Comparison of ENCODE assay signal across 8 cellular contexts in the genomic region with DNA sequence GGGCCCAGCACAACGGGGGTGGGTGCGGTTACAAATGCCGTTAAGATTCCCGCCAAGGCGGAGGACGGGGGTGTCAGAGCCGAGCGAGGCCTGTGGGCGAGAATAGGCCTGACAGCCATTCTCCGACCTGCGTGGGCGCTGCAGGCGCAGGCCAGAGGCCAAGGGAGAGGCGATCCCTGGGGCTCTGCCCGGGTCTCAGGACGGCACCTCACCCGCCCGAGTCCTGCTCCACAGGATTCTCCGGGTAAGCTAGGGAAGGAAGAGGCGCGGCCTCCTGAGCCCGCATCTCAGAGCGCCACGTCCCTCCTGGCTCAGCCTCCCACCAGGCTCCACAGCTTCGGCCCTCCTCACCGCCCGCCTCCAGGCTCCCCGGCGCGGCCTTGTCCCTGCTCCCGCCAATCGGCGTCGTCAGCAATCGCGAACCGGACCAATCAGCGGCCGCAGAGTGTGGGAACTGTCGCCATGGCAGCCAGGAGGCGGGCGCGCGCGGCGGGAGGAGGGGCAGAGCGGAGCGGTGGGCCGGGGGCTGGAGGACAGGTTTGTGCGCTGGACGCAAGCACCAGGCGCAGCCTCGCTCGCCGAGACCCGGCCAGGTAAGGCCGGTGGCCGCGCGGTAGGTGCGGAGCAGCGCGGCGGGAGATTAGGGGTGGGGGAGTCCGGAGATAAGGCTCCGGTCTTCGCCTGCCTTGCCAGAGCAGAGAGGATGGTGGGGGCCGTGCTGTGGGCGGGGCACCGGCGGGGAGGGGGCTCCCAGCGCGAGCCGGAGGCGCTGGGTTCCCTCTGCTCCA. TPM values are rescaled to one million over a fixed set of nuclear protein-coding genes. Genes with fewer than 3 reads are reported as not detected.
DNase-seq lines count a peak whose midpoint lies in the region; ATAC-seq and TF ChIP-seq lines count a peak whose summit lies in the region.

A gene (plus strand): TSS at position 504 of the 788 bp plus-strand sequence. CDS start 18,585 bp downstream, outside the sequence.

- H3K27me3 ChIP-seq in left lung, result no peaks in the 10 kb centered on the region

- H3K9me3 ChIP-seq in left lung, result no peaks in the 10 kb centered on the region

- TF ChIP-seq CTCF in C4-2B (conservative IDR thresholded peaks at IDR 0.05) (no peak), left lung (IDR thresholded peaks at IDR 0.05) (no peak)

- H3K4me1 ChIP-seq in left lung, result peaks cover 0 to 50% of the 10 kb centered on the region in 2 donors

- H3K36me3 ChIP-seq in left lung, result no peaks in the 10 kb centered on the region

- ATAC-seq in GM19395 (IDR thresholded peaks at IDR 0.05; ENCODE audit: unreplicated experiment), result peak; percentile 95
- peak; percentile 91 for ATAC-seq in HG03565 (IDR thresholded peaks at IDR 0.05; ENCODE audit: unreplicated experiment)
- ATAC-seq in left lung, result peak; percentile 98

- peak; percentile 97 for DNase-seq in NCI-H774 (lab: John Stamatoyannopoulos, UW)
- peak; percentile 95 for DNase-seq in activated CD4-positive, alpha-beta T cell treated with anti-CD3 and anti-CD28 coated beads, Interleukin-2, amount 50 U/mL, for 4 hours
- peak; percentile 98 for DNase-seq in dermis blood vessel endothelial cell
- DNase-seq in left lung, result peak; percentile 98 to 99
- peak; percentile 91 to 97 for DNase-seq in stimulated activated CD4-positive, alpha-beta T cell treated with anti-CD3 and anti-CD28 coated beads, Interleukin-2, amount 100 ng/mL, for 48 hours

- peak within 1 kb of the TSS; percentile 86 to 95 for H3K4me3 ChIP-seq in left lung

- H3K27ac ChIP-seq in C4-2B, result peak within 1 kb of the TSS; percentile 99
- H3K27ac ChIP-seq in left lung, result peak within 1 kb of the TSS; percentile 90 to 92

- intact Hi-C loops in left lung (cut with DNase I), result no loop called here

RNA-seq across cellular contexts. Expression of the gene that starts here (rescaled TPM):
- total RNA-seq in dermis blood vessel endothelial cell (57.2 and 77.1 TPM in 2 replicates), left lung (100 to 1,000 TPM; 125 to 132 TPM)

Comparison
In these comparisons a context has a peak if more than half of its experiments do, and no peak if none do; other contexts are left out.
1. Peak in every context shown above with its lines: DNase-seq, ATAC-seq, H3K4me3 ChIP-seq and H3K27ac ChIP-seq.